Comparison of ENCODE assay signal across 11 cellular contexts in genomic region chr17:688100-688989, GRCh38. TPM values are rescaled to one million over a fixed set of nuclear protein-coding genes. Genes with fewer than 3 reads are reported as not detected.
DNase-seq lines count a peak whose midpoint lies in the region; ATAC-seq and TF ChIP-seq lines count a peak whose summit lies in the region.
"Had no signal": no experiment of that assay in that cellular context is flagged by ENCODE, and none has a peak within 500 bp of the region (broad histone marks: within the 10 kb centered on the region; RNA-seq: fewer than 3 reads in every experiment).

No MANE protein-coding gene starts in this region.

- peak; percentile 36 for DNase-seq in activated naive CD4-positive, alpha-beta T cell treated with anti-CD3 and anti-CD28 coated beads, Interleukin-2, amount 10 ng/mL, durations not matched to agents 7 days and 5 days
- DNase-seq in activated naive CD4-positive, alpha-beta T cell (lab: John Stamatoyannopoulos, UW), result no peak
- DNase-seq in RWPE2 (ENCODE audit: low spot score) (no peak), fibroblast of peridontal ligament (ENCODE audit: extremely low read depth) (peak; percentile 49), tibial nerve (ENCODE audit: low spot score in 2 of 2) (peak in 1 of 2 donors; percentile 32), DMS79 (lab: John Stamatoyannopoulos, UW) (no peak)
- DNase-seq in activated CD8-positive, alpha-beta memory T cell treated with anti-CD3 and anti-CD28 coated beads for 24 hours, result no peak
- DNase-seq: KG1 had no signal

- H3K27me3 ChIP-seq in RWPE2 (ENCODE audit: insufficient read depth, poor library complexity, severe bottlenecking), result no peaks in the 10 kb centered on the region
- H3K27me3 ChIP-seq in tibial nerve, result no peaks in the 10 kb centered on the region

- H3K4me3 Mint-ChIP-seq in activated naive CD4-positive, alpha-beta T cell treated with anti-CD3 and anti-CD28 coated beads, Interleukin-2, amount 10 ng/mL, durations not matched to agents 7 days and 5 days, result no peak overlapping the region

- no peak for TF ChIP-seq EP300 in tibial nerve (IDR thresholded peaks at IDR 0.05)

- H3K27ac ChIP-seq in RWPE2 (ENCODE audit: poor library complexity, severe bottlenecking) (no peak overlapping the region), tibial nerve (peak overlapping the region in 1 of 4 donors; percentile 36)

- H3K4me1 ChIP-seq in RWPE2 (ENCODE audit: insufficient read depth, poor library complexity, severe bottlenecking) (peaks cover 18% of the 10 kb centered on the region), tibial nerve (peaks cover 0 to 3% (median 0%) of the 10 kb centered on the region in 4 donors)

- TF ChIP-seq CTCF in RWPE2 (IDR thresholded peaks at IDR 0.05; ENCODE audit: poor library complexity, severe bottlenecking) (peak; percentile 19), tibial nerve (IDR thresholded peaks at IDR 0.05) (peak in 3 of 5 experiments; percentile 7 to 37 (median 10))

- H3K9me3 ChIP-seq in RWPE2 (ENCODE audit: severe bottlenecking) (no peaks in the 10 kb centered on the region), tibial nerve (no peaks in the 10 kb centered on the region)

- H3K36me3 Mint-ChIP-seq in activated naive CD4-positive, alpha-beta T cell treated with anti-CD3 and anti-CD28 coated beads, Interleukin-2, amount 10 ng/mL, durations not matched to agents 7 days and 5 days, result peaks cover 30% of the 10 kb centered on the region

- H3K4me1 Mint-ChIP-seq in activated naive CD4-positive, alpha-beta T cell treated with anti-CD3 and anti-CD28 coated beads, Interleukin-2, amount 10 ng/mL, durations not matched to agents 7 days and 5 days, result peaks cover 4% of the 10 kb centered on the region

- ATAC-seq in RWPE2 (ENCODE audit: low read depth) (no peak), GM19467 (IDR thresholded peaks at IDR 0.05; ENCODE audit: unreplicated experiment) (no peak)
- ATAC-seq: T-cell had no signal

- H3K36me3 ChIP-seq in RWPE2 (ENCODE audit: low read depth) (peaks cover 35% of the 10 kb centered on the region), tibial nerve (peaks cover 0 to 52% (median 0%) of the 10 kb centered on the region in 3 donors)

- no peak for TF ChIP-seq POLR2A in tibial nerve (IDR thresholded peaks at IDR 0.05)

- CTCF ChIA-PET in activated naive CD4-positive, alpha-beta T cell treated with anti-CD3 and anti-CD28 coated beads, Interleukin-2, amount 10 ng/mL, durations not matched to agents 7 days and 5 days (lab: Charles Lee), result interaction anchor here (0.6 to 5.1 kb wide), 5 partner anchors 11 to 277 kb away, joined by 3 to 52 read pairs (median 3); a partner anchor contains a TSS

- 74 to 76% methylated on average over 18 of the region's 18 CpGs for WGBS in tibial nerve, 2 donors

- no peaks in the 10 kb centered on the region for H3K27me3 Mint-ChIP-seq in activated naive CD4-positive, alpha-beta T cell treated with anti-CD3 and anti-CD28 coated beads, Interleukin-2, amount 10 ng/mL, durations not matched to agents 7 days and 5 days
- H3K27me3 Mint-ChIP-seq: T-cell had no signal

- H3K27ac Mint-ChIP-seq in activated naive CD4-positive, alpha-beta T cell treated with anti-CD3 and anti-CD28 coated beads, Interleukin-2, amount 10 ng/mL, durations not matched to agents 7 days and 5 days, result no peak overlapping the region
- H3K27ac Mint-ChIP-seq: T-cell had no signal

- H3K4me3 ChIP-seq in RWPE2 (ENCODE audit: severe bottlenecking), result no peak overlapping the region
- no peak overlapping the region for H3K4me3 ChIP-seq in tibial nerve
- H3K4me3 ChIP-seq: lung had no signal

- no peaks in the 10 kb centered on the region for H3K9me3 Mint-ChIP-seq in activated naive CD4-positive, alpha-beta T cell treated with anti-CD3 and anti-CD28 coated beads, Interleukin-2, amount 10 ng/mL, durations not matched to agents 7 days and 5 days
- H3K9me3 Mint-ChIP-seq: T-cell had no signal

RNA-seq across cellular contexts. Expression of gene VPS53, which starts 26.3 kb away (rescaled TPM):
- 10 to 100 TPM; 24.1 to 47.0 (median 32.8) TPM for total RNA-seq in tibial nerve

RNA-seq across cellular contexts. Expression of gene TLCD3A, which starts 44.1 kb away (rescaled TPM):
- total RNA-seq in tibial nerve, result 1 to 10 TPM; 3.9 to 6.3 (median 5.8) TPM

Comparison
In these comparisons a context has a peak if more than half of its experiments do, and no peak if none do; other contexts are left out.
1. DNase-seq: peak in activated naive CD4-positive, alpha-beta T cell treated with anti-CD3 and anti-CD28 coated beads, Interleukin-2, amount 10 ng/mL, durations not matched to agents 7 days and 5 days (single experiment) and fibroblast of peridontal ligament (single experiment); none in activated naive CD4-positive, alpha-beta T cell (0 of 4), RWPE2 (single experiment), DMS79 (single experiment) and activated CD8-positive, alpha-beta memory T cell treated with anti-CD3 and anti-CD28 coated beads for 24 hours (single experiment).